25 cellular contexts compared by ENCODE assay signal in genomic region chr11:1928038-1928890, GRCh38. TPM values are rescaled to one million over a fixed set of nuclear protein-coding genes. Genes with fewer than 3 reads are reported as not detected.
DNase-seq lines count a peak whose midpoint lies in the region; ATAC-seq and TF ChIP-seq lines count a peak whose summit lies in the region.
"Had no signal": no experiment of that assay in that cellular context is flagged by ENCODE, and none has a peak within 500 bp of the region (broad histone marks: within the 10 kb centered on the region; RNA-seq: fewer than 3 reads in every experiment).

No MANE protein-coding gene starts in this region.

- H3K27me3 Mint-ChIP-seq in H9 (ENCODE audit: low read depth), result peaks cover 17% of the 10 kb centered on the region
- peaks cover 6% of the 10 kb centered on the region for H3K27me3 Mint-ChIP-seq in CD4-positive, alpha-beta T cell

- no peak overlapping the region for H3K56ac ChIP-seq in H9 (ENCODE audit: insufficient read length, low read depth, low read length)

- peaks cover 0 to 6% of the 10 kb centered on the region in 2 experiments; a peak in 1 of 4 replicates for H3K4me1 Mint-ChIP-seq in H9
- peaks cover 7% of the 10 kb centered on the region for H3K4me1 Mint-ChIP-seq in CD4-positive, alpha-beta T cell (ENCODE audit: low read depth)

- peaks cover 3% of the 10 kb centered on the region for H3K23me2 ChIP-seq in H9 (ENCODE audit: insufficient read length, low read depth, low read length, poor library complexity, severe bottlenecking)

- no peak overlapping the region for H3K18ac ChIP-seq in H9 (ENCODE audit: insufficient read length, low read depth, low read length)
- H3K18ac ChIP-seq in mesenchymal stem cell (ENCODE audit: low read depth in 1 of 2, low read length in 2 of 2), result no peak overlapping the region

- POLR2A ChIA-PET in CD4-positive, alpha-beta T cell (lab: Charles Lee), result no interaction called here

- no peaks in the 10 kb centered on the region for H3K79me1 ChIP-seq in H9 (ENCODE audit: insufficient read depth, low read depth, low read length, poor library complexity, severe bottlenecking)
- H3K79me1 ChIP-seq in mesenchymal stem cell (replicated peaks; ENCODE audit: low read length, poor library complexity, severe bottlenecking), result no peaks in the 10 kb centered on the region

- H3K9me3 ChIP-seq in H9 (ENCODE audit: control insufficient read depth, low read depth, low read length), result no peaks in the 10 kb centered on the region
- no peaks in the 10 kb centered on the region for H3K9me3 ChIP-seq in mesenchymal stem cell (ENCODE audit: control insufficient read depth, low read length)
- H3K9me3 ChIP-seq in upper lobe of left lung, result no peaks in the 10 kb centered on the region
- no peaks in the 10 kb centered on the region for H3K9me3 ChIP-seq in CD4-positive, alpha-beta T cell (ENCODE audit: control insufficient read depth, low read length)

- no peak overlapping the region for H3K4me3 ChIP-seq in mesenchymal stem cell (ENCODE audit: insufficient read depth in 1 of 2, low read depth in 1 of 2, low read length in 2 of 2)
- H3K4me3 ChIP-seq in upper lobe of left lung, result no peak overlapping the region
- H3K4me3 ChIP-seq: PC-9 had no signal

- H4K5ac ChIP-seq in H9 (ENCODE audit: insufficient read length, low read depth, low read length), result no peak overlapping the region

- H3K36me3 Mint-ChIP-seq in H9 (ENCODE audit: insufficient read depth in 1 of 3, low read depth in 3 of 3), result no peaks in the 10 kb centered on the region
- no peaks in the 10 kb centered on the region for H3K36me3 Mint-ChIP-seq in CD4-positive, alpha-beta T cell (ENCODE audit: low read depth)
- H3K36me3 Mint-ChIP-seq: activated naive CD4-positive, alpha-beta T cell treated with anti-CD3 and anti-CD28 coated beads, Interleukin-2, amount 50 U/mL, for 72 hours had no signal

- H3T11ph ChIP-seq in H9 (ENCODE audit: low read length), result no peak overlapping the region

- WGBS in H9 (ENCODE audit: extremely low coverage, insufficient read length, low lambda C conversion rate), result no CpG with 5 or more reads among the region's 21 CpGs
- 86% methylated on average over 20 of the region's 21 CpGs for WGBS in mesenchymal stem cell
- 90 to 93% methylated on average over 2 to 19 of the region's 21 CpGs for WGBS in upper lobe of left lung, 2 donors

- H4K91ac ChIP-seq in H9 (ENCODE audit: insufficient read length, low read depth, low read length) (no peak overlapping the region), mesenchymal stem cell (ENCODE audit: low read length) (no peak overlapping the region)

- ATAC-seq in Right ventricle myocardium inferior (no peak), upper lobe of left lung (ENCODE audit: low FRiP score in 2 of 2) (peak; percentile 19 to 58), HG03571 (IDR thresholded peaks at IDR 0.05; ENCODE audit: unreplicated experiment) (no peak)
- ATAC-seq in CD4-positive, alpha-beta T cell (ENCODE audit: poor library complexity), result no peak
- ATAC-seq: activated naive CD4-positive, alpha-beta T cell treated with anti-CD3 and anti-CD28 coated beads, Interleukin-2, amount 50 U/mL, for 72 hours; activated T-cell treated with anti-CD3 and anti-CD28 coated beads, Interleukin-2, amount 50 U/mL, for 4 hours had no signal

- no peaks in the 10 kb centered on the region for H3K27me3 ChIP-seq in H9 (ENCODE audit: insufficient read depth, low read length)
- peaks cover 16 to 20% of the 10 kb centered on the region in 2 experiments for H3K27me3 ChIP-seq in mesenchymal stem cell (ENCODE audit: control insufficient read depth in 1 of 2, insufficient read depth in 1 of 2, low read length in 2 of 2)
- H3K27me3 ChIP-seq in upper lobe of left lung, result no peaks in the 10 kb centered on the region
- H3K27me3 ChIP-seq in CD4-positive, alpha-beta T cell (ENCODE audit: control insufficient read depth, insufficient read depth, low read length), result no peaks in the 10 kb centered on the region
- H3K27me3 ChIP-seq: brain microvascular endothelial cell had no signal

- H2AFZ ChIP-seq in H9 (ENCODE audit: low read length) (no peak overlapping the region), mesenchymal stem cell (ENCODE audit: low read depth, low read length) (no peak overlapping the region)
- H2AFZ ChIP-seq: PC-9 had no signal

- no peaks in the 10 kb centered on the region for H3K36me3 ChIP-seq in mesenchymal stem cell (ENCODE audit: control insufficient read depth in 1 of 2, insufficient read depth in 2 of 2, low read depth in 1 of 2, low read length in 2 of 2)
- no peaks in the 10 kb centered on the region for H3K36me3 ChIP-seq in upper lobe of left lung
- H3K36me3 ChIP-seq: brain microvascular endothelial cell had no signal

- H2AK5ac ChIP-seq in H9 (ENCODE audit: insufficient read length, low read length) (no peak overlapping the region), mesenchymal stem cell (ENCODE audit: low read length, severe bottlenecking) (no peak overlapping the region)

- H3K4me1 ChIP-seq in H9 (ENCODE audit: insufficient read depth, low read length) (no peaks in the 10 kb centered on the region), mesenchymal stem cell (ENCODE audit: control insufficient read depth, insufficient read depth, low read depth, low read length) (peaks cover 17% of the 10 kb centered on the region), upper lobe of left lung (no peaks in the 10 kb centered on the region)

- H3K9me3 Mint-ChIP-seq in H9, result no peaks in the 10 kb centered on the region
- H3K9me3 Mint-ChIP-seq in CD4-positive, alpha-beta T cell, result no peaks in the 10 kb centered on the region
- H3K9me3 Mint-ChIP-seq: activated naive CD4-positive, alpha-beta T cell treated with anti-CD3 and anti-CD28 coated beads, Interleukin-2, amount 50 U/mL, for 72 hours; activated T-cell treated with anti-CD3 and anti-CD28 coated beads, Interleukin-2, amount 50 U/mL, for 4 hours had no signal

- no peak overlapping the region for H3K27ac ChIP-seq in H9 (ENCODE audit: insufficient read length, low read depth, low read length)
- H3K27ac ChIP-seq in mesenchymal stem cell (ENCODE audit: low read length, poor library complexity, severe bottlenecking), result no peak overlapping the region
- H3K27ac ChIP-seq in upper lobe of left lung, result no peak overlapping the region
- H3K27ac ChIP-seq in substantia nigra (ENCODE audit: low read depth, low read length, poor library complexity, severe bottlenecking), result no peak overlapping the region
- H3K27ac ChIP-seq in CD4-positive, alpha-beta T cell (ENCODE audit: low read depth, low read length), result no peak overlapping the region
- H3K27ac ChIP-seq: brain microvascular endothelial cell, PC-9 had no signal

- H2BK120ac ChIP-seq in H9 (ENCODE audit: low read depth, low read length, poor library complexity, severe bottlenecking) (no peak overlapping the region), mesenchymal stem cell (ENCODE audit: low read depth, low read length) (no peak overlapping the region)

- no peak overlapping the region for H3K4me2 ChIP-seq in H9 (ENCODE audit: insufficient read depth, insufficient read length, low read length)
- H3K4me2 ChIP-seq in mesenchymal stem cell (ENCODE audit: low read length, poor library complexity, severe bottlenecking), result no peak overlapping the region
- H3K4me2 ChIP-seq: PC-9 had no signal

- H4K20me1 ChIP-seq in H9 (ENCODE audit: control insufficient read depth, insufficient read depth, insufficient read length), result no peaks in the 10 kb centered on the region

- CTCF ChIA-PET in CD4-positive, alpha-beta T cell (lab: Charles Lee), result no interaction called here

- no peak overlapping the region for H3K9ac ChIP-seq in H9 (ENCODE audit: extremely low read depth, insufficient read length, low read length)
- H3K9ac ChIP-seq in mesenchymal stem cell (ENCODE audit: low read length), result peak overlapping the region; percentile 45

- H3K23ac ChIP-seq in H9 (ENCODE audit: insufficient read length, low read depth, low read length) (no peak overlapping the region), mesenchymal stem cell (ENCODE audit: low read length in 2 of 2) (no peak overlapping the region)

- H2BK5ac ChIP-seq in H9 (ENCODE audit: insufficient read length, low read length) (no peak overlapping the region), mesenchymal stem cell (ENCODE audit: low read depth, low read length, poor library complexity, severe bottlenecking) (no peak overlapping the region)

- no peak for TF ChIP-seq CTCF in H9 (conservative IDR thresholded peaks at IDR 0.05)
- TF ChIP-seq CTCF in upper lobe of left lung (IDR thresholded peaks at IDR 0.05), result no peak
- TF ChIP-seq CTCF in CD4-positive, alpha-beta T cell (IDR thresholded peaks at IDR 0.05), result no peak

- H3K4me3 Mint-ChIP-seq in H9, result no peak overlapping the region
- H3K4me3 Mint-ChIP-seq in CD4-positive, alpha-beta T cell, result no peak overlapping the region
- H3K4me3 Mint-ChIP-seq: activated T-cell treated with anti-CD3 and anti-CD28 coated beads, Interleukin-2, amount 50 U/mL, for 4 hours had no signal

- H3K4ac ChIP-seq in H9 (ENCODE audit: low read depth, low read length) (no peak overlapping the region), mesenchymal stem cell (ENCODE audit: low read depth in 1 of 2, low read length in 2 of 2) (no peak overlapping the region)

- no peak overlapping the region for H2BK20ac ChIP-seq in H9 (ENCODE audit: low read depth, low read length, poor library complexity, severe bottlenecking)

- H2BK12ac ChIP-seq in H9 (ENCODE audit: insufficient read length, low read depth, low read length) (no peak overlapping the region), mesenchymal stem cell (ENCODE audit: low read length in 2 of 2) (no peak overlapping the region)

- H2BK15ac ChIP-seq in H9 (ENCODE audit: low read depth, low read length) (no peak overlapping the region), mesenchymal stem cell (ENCODE audit: low read depth, poor library complexity, severe bottlenecking) (no peak overlapping the region)

- H3K79me2 ChIP-seq in H9 (ENCODE audit: insufficient read depth, low read length), result no peaks in the 10 kb centered on the region

- no peak for TF ChIP-seq EP300 in upper lobe of left lung (IDR thresholded peaks at IDR 0.05)

- H3K27ac Mint-ChIP-seq in H9, result no peak overlapping the region
- no peak overlapping the region for H3K27ac Mint-ChIP-seq in CD4-positive, alpha-beta T cell
- H3K27ac Mint-ChIP-seq: activated naive CD4-positive, alpha-beta T cell treated with anti-CD3 and anti-CD28 coated beads, Interleukin-2, amount 50 U/mL, for 72 hours had no signal

- intact Hi-C loops in Right ventricle myocardium inferior (cut with DNase I), result no loop called here
- intact Hi-C loops in CD4-positive, alpha-beta T cell (cut with DNase I, micrococcal nuclease), result no loop called here

- TF ChIP-seq POLR2A in upper lobe of left lung (IDR thresholded peaks at IDR 0.05), result no peak

- H3K14ac ChIP-seq in H9 (ENCODE audit: insufficient read depth, low read length) (peak overlapping the region; percentile 25; the same call in 1 of the 2 replicates), mesenchymal stem cell (ENCODE audit: low read length in 2 of 2) (no peak overlapping the region)

- DNase-seq in H9 (no peak), Right ventricle myocardium inferior (ENCODE audit: missing footprints) (peak; percentile 63), mesenchymal stem cell (no peak), upper lobe of left lung (peak in 1 of 2 donors; percentile 80), substantia nigra (lab: John Stamatoyannopoulos, UW) (no peak), COLO829 (ENCODE audit: low spot score) (no peak)
- DNase-seq in CD4-positive, alpha-beta T cell, result no peak
- DNase-seq: activated CD4-positive, alpha-beta T cell treated with anti-CD3 and anti-CD28 coated beads, Interleukin-2, amount 50 U/mL, for 4 hours; activated T-cell treated with anti-CD3 and anti-CD28 coated beads, Interleukin-2, amount 50 U/mL, for 4 hours; brain microvascular endothelial cell; dermis blood vessel endothelial cell; Karpas-422; midbrain; NCI-H1092 treated with DMSO at 0.1 percent for 48 hours; NCI-H2081 treated with DMSO at 0.1 percent for 48 hours; NCI-H69; PC-9; small intestine had no signal

- H4K8ac ChIP-seq in H9 (replicated peaks; ENCODE audit: insufficient read length, low read depth, low read length) (no peak overlapping the region), mesenchymal stem cell (ENCODE audit: low read length) (no peak overlapping the region)

RNA-seq across cellular contexts. Expression of gene TNNT3, which starts 8.8 kb away (rescaled TPM):
- total RNA-seq in H9 (2021) (not detected in 2 replicates), Right ventricle myocardium inferior (36.3 TPM), upper lobe of left lung (10 to 100 TPM in 1 of 6 donors, 1 to 10 TPM in 4, not detected in 1; 1.1 to 13.1 (median 2.4) TPM)
- polyA plus RNA-seq in mesenchymal stem cell (2013, experiment 1 of 2), result not detected
- not detected for polyA plus RNA-seq in mesenchymal stem cell (2013, experiment 2 of 2)
- 10 to 100 TPM; 19.1 to 21.9 TPM for total RNA-seq in CD4-positive, alpha-beta T cell
- total RNA-seq: activated T-cell treated with anti-CD3 and anti-CD28 coated beads, Interleukin-2, amount 50 U/mL, for 4 hours; dermis blood vessel endothelial cell; HT-29; PC-9; temporal lobe had no signal
- polyA plus RNA-seq: BJ had no signal

RNA-seq across cellular contexts. Expression of gene MRPL23, which starts 18.9 kb away (rescaled TPM):
- total RNA-seq in H9 (2021) (65.3 and 67.3 TPM in 2 replicates), Right ventricle myocardium inferior (107 TPM), upper lobe of left lung (100 to 1,000 TPM in 4 of 6 donors, 10 to 100 TPM in 2; 62.1 to 287 (median 150) TPM)
- polyA plus RNA-seq in mesenchymal stem cell (2013, experiment 1 of 2), result 100 TPM
- 102 TPM for polyA plus RNA-seq in mesenchymal stem cell (2013, experiment 2 of 2)
- total RNA-seq in CD4-positive, alpha-beta T cell, result 10 to 100 TPM; 31.1 to 38.3 TPM

RNA-seq across cellular contexts. Expression of gene PRR33, which starts 36.6 kb away (rescaled TPM):
- not detected in 2 replicates for total RNA-seq in H9 (2021)
- 5.0 TPM for total RNA-seq in Right ventricle myocardium inferior
- polyA plus RNA-seq in mesenchymal stem cell (2013, experiment 1 of 2), result not detected
- polyA plus RNA-seq in mesenchymal stem cell (2013, experiment 2 of 2), result not detected
- not detected for total RNA-seq in upper lobe of left lung
- total RNA-seq in CD4-positive, alpha-beta T cell, result not detected
- total RNA-seq: dermis blood vessel endothelial cell, HT-29, osteocyte, PC-9, temporal lobe had no signal
- polyA plus RNA-seq: BJ, keratinocyte had no signal

Comparison
In these comparisons a context has a peak if more than half of its experiments do, and no peak if none do; other contexts are left out.
1. ATAC-seq: peak in upper lobe of left lung (2 of 2); none in Right ventricle myocardium inferior (single experiment), CD4-positive, alpha-beta T cell (single experiment) and HG03571 (single experiment).